ENCODE assay signal across 16 cellular contexts in the genomic region with DNA sequence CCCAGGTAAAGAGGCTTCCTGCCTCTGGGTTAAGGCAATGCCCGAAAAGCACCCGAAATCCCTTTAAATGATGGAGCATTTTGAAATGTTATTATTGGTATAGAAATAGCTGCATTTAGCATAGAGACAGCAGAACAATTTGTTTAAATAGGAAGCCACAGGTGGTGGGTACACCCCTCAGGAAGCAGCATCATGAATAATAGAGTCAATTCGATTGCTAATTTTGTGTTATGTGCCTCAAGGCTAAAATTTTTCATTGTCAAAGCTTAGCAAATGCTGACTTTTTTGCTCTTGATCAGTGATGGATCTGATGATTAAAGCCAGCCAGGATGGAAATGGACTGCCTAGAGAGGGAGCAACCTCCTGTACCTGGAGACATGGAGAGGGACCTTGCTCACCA. TPM values are rescaled to one million over a fixed set of nuclear protein-coding genes. Genes with fewer than 3 reads are reported as not detected.
A peak's percentile ranks its signal among the peaks of the same experiment; 100 is the strongest.
DNase-seq lines count a peak whose midpoint lies in the region; ATAC-seq and TF ChIP-seq lines count a peak whose summit lies in the region.
"Had no signal": no experiment of that assay in that cellular context is flagged by ENCODE, and none has a peak within 500 bp of the region (broad histone marks: within the 10 kb centered on the region; RNA-seq: fewer than 3 reads in every experiment).

No MANE protein-coding gene starts in this region.

- H3K9me3 Mint-ChIP-seq in neural progenitor cell: no peaks in the 10 kb centered on the region
- H3K9me3 Mint-ChIP-seq: CD4-positive, CD25-positive, alpha-beta regulatory T cell had no signal

- no peak overlapping the region for H4K12ac ChIP-seq in trophoblast cell (ENCODE audit: low read depth, low read length)

- no peak overlapping the region for H3K4me3 Mint-ChIP-seq in neural progenitor cell
- H3K4me3 Mint-ChIP-seq: CD4-positive, CD25-positive, alpha-beta regulatory T cell had no signal

- peaks cover 16% of the 10 kb centered on the region for H3F3A ChIP-seq in neural progenitor cell (ENCODE audit: low read depth)

- H3K4me1 ChIP-seq in HCT116 (ENCODE audit: control insufficient read depth in 1 of 2, insufficient read depth in 2 of 2, low read length in 2 of 2): peaks cover 50 to 67% of the 10 kb centered on the region in 2 experiments
- peaks cover 60% of the 10 kb centered on the region for H3K4me1 ChIP-seq in body of pancreas
- peaks cover 41 to 45% of the 10 kb centered on the region in 2 experiments for H3K4me1 ChIP-seq in trophoblast cell (ENCODE audit: control insufficient read depth in 1 of 2, insufficient read depth in 2 of 2, low read length in 2 of 2)
- peaks cover 6% of the 10 kb centered on the region for H3K4me1 ChIP-seq in neural progenitor cell

- no peak overlapping the region for H3K14ac ChIP-seq in trophoblast cell (ENCODE audit: low read length)

- no peak for TF ChIP-seq RAD21 in HCT116 (IDR thresholded peaks at IDR 0.05; ENCODE audit: low read depth)

- peak overlapping the region; percentile 35 for H2BK120ac ChIP-seq in trophoblast cell (ENCODE audit: insufficient read depth, low read length, poor library complexity)

- no peak overlapping the region for H3K18ac ChIP-seq in trophoblast cell (ENCODE audit: low read length)

- peak overlapping the region; percentile 18 for H2BK5ac ChIP-seq in trophoblast cell (ENCODE audit: low read depth, low read length, poor library complexity)

- H3K27ac ChIP-seq in HCT116 (ENCODE audit: low read depth, low read length) (no peak overlapping the region), body of pancreas (peak overlapping the region in 3 of 4 donors; percentile 95 to 98 (median 96)), trophoblast cell (ENCODE audit: low read depth, low read length) (no peak overlapping the region), neural progenitor cell (no peak overlapping the region)

- no peak for DNase-seq in HCT116 (ENCODE audit: low read depth, low spot score)
- peak; percentile 29 for DNase-seq in NCI-H748 (lab: John Stamatoyannopoulos, UW; ENCODE audit: unreplicated experiment)
- no peak for DNase-seq in body of pancreas
- no peak for DNase-seq in trophoblast cell
- DNase-seq in activated naive CD4-positive, alpha-beta T cell treated with anti-CD3 and anti-CD28 coated beads, Interleukin-2, amount 50 U/mL, for 16 hours: no peak
- DNase-seq in neural progenitor cell (ENCODE audit: low spot score): no peak
- DNase-seq in cortex of kidney (lab: John Stamatoyannopoulos, UW): no peak
- DNase-seq: AML-193; CD4-positive, CD25-positive, alpha-beta regulatory T cell; DMS79; KBM-7; NCI-H1048; NCI-H187; NCI-H2171 had no signal

- H3K4me3 ChIP-seq in HCT116 (replicated peaks in 1 of 2; ENCODE audit: low read depth in 1 of 2, low read length in 2 of 2) (no peak overlapping the region), body of pancreas (no peak overlapping the region), trophoblast cell (ENCODE audit: low read depth, low read length) (no peak overlapping the region), neural progenitor cell (no peak overlapping the region)
- H3K4me3 ChIP-seq: GM12878 had no signal

- H2AK5ac ChIP-seq in trophoblast cell (ENCODE audit: low read length): peak overlapping the region; percentile 94

- H3K4me1 Mint-ChIP-seq in neural progenitor cell: peaks cover 38% of the 10 kb centered on the region

- no peak overlapping the region for H2AFZ ChIP-seq in HCT116 (ENCODE audit: low read depth, low read length, poor library complexity, severe bottlenecking)
- H2AFZ ChIP-seq in trophoblast cell (ENCODE audit: insufficient read depth, low read length, poor library complexity): no peak overlapping the region
- no peak overlapping the region for H2AFZ ChIP-seq in neural progenitor cell (replicated peaks)

- H4K8ac ChIP-seq in trophoblast cell (ENCODE audit: low read depth, low read length): no peak overlapping the region

- TF ChIP-seq CTCF in HCT116 (IDR thresholded peaks at IDR 0.05 in 2 of 3, conservative IDR thresholded peaks at IDR 0.05 in 1 of 3; ENCODE audit: borderline replicate concordance in 1 of 3, insufficient read depth in 1 of 3, low read depth in 2 of 3, low read length in 2 of 3) (no peak), body of pancreas (IDR thresholded peaks at IDR 0.05) (no peak), neural progenitor cell (IDR thresholded peaks at IDR 0.05) (no peak)

- H3K36me3 ChIP-seq in HCT116 (ENCODE audit: control insufficient read depth in 1 of 2, insufficient read depth in 2 of 2, low read length in 2 of 2): no peaks in the 10 kb centered on the region
- H3K36me3 ChIP-seq in body of pancreas (replicated peaks in 1 of 2; ENCODE audit: insufficient read depth in 1 of 2, low read depth in 2 of 2): no peaks in the 10 kb centered on the region
- no peaks in the 10 kb centered on the region for H3K36me3 ChIP-seq in trophoblast cell (ENCODE audit: control insufficient read depth in 1 of 2, insufficient read depth in 2 of 2, low read length in 2 of 2)
- H3K36me3 ChIP-seq in neural progenitor cell: no peaks in the 10 kb centered on the region

- no peaks in the 10 kb centered on the region for H3K9me2 ChIP-seq in HCT116 (ENCODE audit: insufficient read depth)

- POLR2A ChIA-PET in HCT116 (lab: Charles Lee): interaction anchor here (0.8 to 18.0 kb wide), 5 partner anchors 11 to 97 kb away, joined by 3 to 379 read pairs (median 3); a partner anchor contains a TSS

- H3K79me2 ChIP-seq in HCT116 (ENCODE audit: insufficient read depth, low read length) (peaks cover 11% of the 10 kb centered on the region), trophoblast cell (ENCODE audit: control insufficient read depth, insufficient read depth, low read length, poor library complexity) (peaks cover 30% of the 10 kb centered on the region), neural progenitor cell (ENCODE audit: low read depth) (peaks cover 3% of the 10 kb centered on the region)

- CTCF ChIA-PET in HCT116 (lab: Charles Lee): interaction anchor here (0.7 to 1.5 kb wide), 2 partner anchors 24 to 72 kb away, joined by 4 to 9 read pairs; no protein-coding TSS in a partner anchor

- H4K20me1 ChIP-seq in HCT116 (ENCODE audit: insufficient read depth) (no peaks in the 10 kb centered on the region), neural progenitor cell (ENCODE audit: low read depth) (no peaks in the 10 kb centered on the region)

- BruUV-seq in HCT116 (replicated peaks; lab: Mats Ljungman, UMichigan): no TSS peak

- no peaks in the 10 kb centered on the region for H3K27me3 ChIP-seq in HCT116 (ENCODE audit: insufficient read depth, low read length)
- H3K27me3 ChIP-seq in body of pancreas: no peaks in the 10 kb centered on the region
- H3K27me3 ChIP-seq in trophoblast cell (ENCODE audit: insufficient read depth, low read length): no peaks in the 10 kb centered on the region
- no peaks in the 10 kb centered on the region for H3K27me3 ChIP-seq in neural progenitor cell

- H3K27me3 Mint-ChIP-seq in neural progenitor cell (ENCODE audit: insufficient read depth, low read depth): peaks cover 10% of the 10 kb centered on the region

- H4K91ac ChIP-seq in trophoblast cell (ENCODE audit: low read depth, low read length): no peak overlapping the region

- intact Hi-C loops in HCT116 (cut with micrococcal nuclease): no loop called here
- intact Hi-C loops in body of pancreas (cut with DNase I): no loop called here

- peaks cover 47% of the 10 kb centered on the region for H3K79me1 ChIP-seq in trophoblast cell (ENCODE audit: low read length)

- H3K36me3 Mint-ChIP-seq in neural progenitor cell: no peaks in the 10 kb centered on the region
- H3K36me3 Mint-ChIP-seq: CD4-positive, CD25-positive, alpha-beta regulatory T cell had no signal

- peak overlapping the region; percentile 6; the same call in 1 of the 2 replicates for H3K9ac ChIP-seq in HCT116 (ENCODE audit: low read length)
- no peak overlapping the region for H3K9ac ChIP-seq in trophoblast cell (ENCODE audit: low read length)
- H3K9ac ChIP-seq in neural progenitor cell: no peak overlapping the region

- TF ChIP-seq POLR2A in HCT116 (IDR thresholded peaks at IDR 0.05; ENCODE audit: borderline replicate concordance, extremely low read depth, insufficient read depth, insufficient read length): no peak
- no peak for TF ChIP-seq POLR2A in body of pancreas (IDR thresholded peaks at IDR 0.05)

- WGBS in body of pancreas, 2 donors: 80 to 82% methylated on average over 3 of the region's 3 CpGs
- no CpG with 5 or more reads among the region's 3 CpGs for WGBS in trophoblast cell (ENCODE audit: extremely low coverage, insufficient coverage, insufficient read length)

- H2BK12ac ChIP-seq in trophoblast cell (ENCODE audit: low read length): peak overlapping the region; percentile 62

- ATAC-seq in HCT116 (no peak), body of pancreas (no peak)
- ATAC-seq: GM12878 had no signal

- no peak overlapping the region for H3K4me2 ChIP-seq in HCT116 (ENCODE audit: low read length)
- no peak overlapping the region for H3K4me2 ChIP-seq in trophoblast cell (ENCODE audit: low read length)
- no peak overlapping the region for H3K4me2 ChIP-seq in neural progenitor cell

- H3K9me3 ChIP-seq in HCT116 (ENCODE audit: control insufficient read depth in 1 of 2, insufficient read depth in 1 of 2, low read depth in 1 of 2, low read length in 2 of 2) (no peaks in the 10 kb centered on the region), body of pancreas (no peaks in the 10 kb centered on the region), trophoblast cell (ENCODE audit: insufficient read depth, low read depth, low read length) (no peaks in the 10 kb centered on the region), neural progenitor cell (ENCODE audit: low read depth) (no peaks in the 10 kb centered on the region)

- H3K4ac ChIP-seq in trophoblast cell (ENCODE audit: low read depth, low read length): no peak overlapping the region

- H3K27ac Mint-ChIP-seq in neural progenitor cell: no peak overlapping the region
- H3K27ac Mint-ChIP-seq: CD4-positive, CD25-positive, alpha-beta regulatory T cell had no signal

- RAD21 ChIA-PET in HCT116 (lab: Charles Lee; ENCODE audit: low non-redundant PET in 1 of 2, low total read pairs in 2 of 2, uncharacterized antibody in 2 of 2, unreplicated experiment in 2 of 2): no interaction called here

- H3K23ac ChIP-seq in trophoblast cell (ENCODE audit: low read length): no peak overlapping the region

TF ChIP-seq in HCT116, 20 proteins besides CTCF, POLR2A, EP300 and RAD21 (continues in another document):
- TF ChIP-seq SIN3A (IDR thresholded peaks at IDR 0.05; ENCODE audit: low read depth) (no peak), ZFX (IDR thresholded peaks at IDR 0.05) (no peak), POLR2AphosphoS5 (IDR thresholded peaks at IDR 0.05; ENCODE audit: low read depth, low read length) (no peak)

RNA-seq across cellular contexts. Expression of a gene that starts 4.4 kb away (rescaled TPM):
- total RNA-seq in HCT116 (2021; ENCODE audit: unreplicated experiment) (1,655 TPM), body of pancreas (100 to 1,000 TPM; 394 to 455 TPM), neural progenitor cell (ENCODE audit: low replicate concordance) (168 and 184 TPM in 2 replicates)
- 1,805 and 2,066 TPM in 2 replicates for polyA plus RNA-seq in HCT116 (2012)
- 5,322 and 5,443 TPM in 2 replicates for polyA plus RNA-seq in trophoblast cell (2013)
- total RNA-seq: CD4-positive, CD25-positive, alpha-beta regulatory T cell; SK-MEL-5 had no signal

RNA-seq across cellular contexts. Expression of a gene that starts 39.7 kb away (rescaled TPM):
- total RNA-seq in HCT116 (2021; ENCODE audit: unreplicated experiment): 1,229 TPM
- 1,596 and 1,648 TPM in 2 replicates for polyA plus RNA-seq in HCT116 (2012)
- total RNA-seq in body of pancreas: 100 to 1,000 TPM; 542 to 573 TPM
- 4,184 and 4,236 TPM in 2 replicates for polyA plus RNA-seq in trophoblast cell (2013)
- 69.3 and 100 TPM in 2 replicates for total RNA-seq in neural progenitor cell (ENCODE audit: low replicate concordance)

Comparison
In these comparisons a context has a peak if more than half of its experiments do, and no peak if none do; other contexts are left out.
1. H3K27ac ChIP-seq: peak in body of pancreas (3 of 4); none in HCT116 (single experiment), trophoblast cell (single experiment) and neural progenitor cell (single experiment).